Comparison of ENCODE assay signal across 8 cellular contexts in the genomic region with DNA sequence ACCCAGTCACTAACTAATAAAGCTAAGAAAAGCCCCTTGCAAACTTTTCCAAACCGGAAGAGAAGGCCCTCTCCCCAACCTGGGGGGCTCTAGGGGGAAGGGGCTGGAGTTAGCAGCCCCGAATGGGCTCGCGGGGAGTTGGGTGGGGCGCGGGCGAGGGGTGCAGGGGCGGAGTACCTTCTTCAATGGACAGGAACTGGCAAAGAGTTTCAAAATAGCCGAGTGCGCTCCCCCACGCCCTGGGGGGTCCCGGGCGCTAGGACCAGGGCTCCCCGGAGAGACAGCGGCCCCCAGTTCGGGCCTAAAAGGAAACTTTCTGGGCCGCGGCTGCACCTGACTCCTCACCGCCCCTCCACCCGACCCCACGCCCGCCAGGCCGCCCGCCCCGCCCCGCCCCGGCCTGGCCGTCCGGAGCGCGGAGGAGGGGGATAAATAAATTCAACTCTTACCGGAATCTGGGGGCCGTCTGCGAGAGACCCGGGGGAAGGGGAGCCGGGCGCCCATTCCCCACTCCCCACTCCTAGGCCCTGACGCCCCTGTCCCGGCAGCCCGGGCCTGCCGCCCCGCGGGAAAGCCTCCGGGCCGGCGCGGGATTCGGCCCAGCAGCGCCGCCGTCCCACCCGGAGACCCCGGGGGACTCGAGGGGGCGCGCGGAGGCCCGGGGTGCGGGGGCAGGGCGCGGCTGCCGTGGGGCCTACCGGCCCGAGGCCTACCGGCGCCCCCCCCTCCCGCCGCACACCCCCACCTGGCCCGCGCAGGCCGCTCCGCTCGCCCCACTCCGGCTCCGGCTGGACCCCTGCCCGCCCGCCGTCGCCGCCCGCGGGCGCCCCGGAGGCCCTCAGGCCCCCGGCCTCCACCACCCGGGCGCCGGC. TPM values are rescaled to one million over a fixed set of nuclear protein-coding genes. Genes with fewer than 3 reads are reported as not detected.
DNase-seq lines count a peak whose midpoint lies in the region; ATAC-seq, FAIRE-seq and TF ChIP-seq lines count a peak whose summit lies in the region.

No MANE protein-coding gene starts in this region.

- no peaks in the 10 kb centered on the region for H3K27me3 Mint-ChIP-seq in stimulated activated memory B cell treated with anti-CD40 and anti-IgM and Interleukin-4, amounts not matched to agents 10 μg/mL and 1 μg/mL and 100 μg/mL, for 72 hours

- peak overlapping the region; percentile 32 for H4K91ac ChIP-seq in H1 (replicated peaks; ENCODE audit: insufficient read length, low read length)

- no peaks in the 10 kb centered on the region for H4K20me1 ChIP-seq in GM23248 (ENCODE audit: insufficient read depth)
- no peaks in the 10 kb centered on the region for H4K20me1 ChIP-seq in H1 (replicated peaks in 1 of 2; ENCODE audit: control insufficient read depth in 1 of 2, insufficient read depth in 2 of 2, low read length in 2 of 2)

- CTCF ChIA-PET in H1 (lab: Charles Lee; ENCODE audit: partially characterized antibody): interaction anchor here (0.6 to 1.3 kb wide), 8 partner anchors 12 to 83 kb away, joined by 3 to 6 read pairs (median 3); no protein-coding TSS in a partner anchor

- H3K4me1 Mint-ChIP-seq in stimulated activated memory B cell treated with anti-CD40 and anti-IgM and Interleukin-4, amounts not matched to agents 10 μg/mL and 1 μg/mL and 100 μg/mL, for 72 hours: peaks cover 36% of the 10 kb centered on the region

- whole genome bisulfite sequencing in GM23248 (ENCODE audit: low coverage in 1 of 2, low lambda C conversion rate in 2 of 2, missing lambda C conversion rate in 2 of 2), 2 experiments: 1 to 3% methylated on average over 11 to 71 of the region's 88 CpGs
- 3% methylated on average over 29 of the region's 88 CpGs; no CpG with 5 or more reads in 1 of the 2 experiments for WGBS in H1 (ENCODE audit: extremely low coverage in 1 of 2, insufficient coverage in 1 of 2, insufficient read length in 1 of 2, insufficient replicate concordance in 2 of 2, low coverage in 1 of 2, low lambda C conversion rate in 2 of 2, missing lambda C conversion rate in 1 of 2), 2 experiments

- H3K27ac Mint-ChIP-seq in stimulated activated memory B cell treated with anti-CD40 and anti-IgM and Interleukin-4, amounts not matched to agents 10 μg/mL and 1 μg/mL and 100 μg/mL, for 72 hours: peak overlapping the region; percentile 99

- no peaks in the 10 kb centered on the region for H3K9me3 Mint-ChIP-seq in stimulated activated memory B cell treated with anti-CD40 and anti-IgM and Interleukin-4, amounts not matched to agents 10 μg/mL and 1 μg/mL and 100 μg/mL, for 72 hours

- peaks cover 83% of the 10 kb centered on the region for H3K79me2 ChIP-seq in GM23248 (ENCODE audit: insufficient read depth)
- peaks cover 0 to 69% of the 10 kb centered on the region in 2 experiments; a peak in 3 of 4 replicates for H3K79me2 ChIP-seq in H1 (ENCODE audit: control insufficient read depth in 1 of 2, insufficient read depth in 2 of 2, low read length in 2 of 2)

- H2BK15ac ChIP-seq in H1 (ENCODE audit: low read length): no peak overlapping the region

- peak overlapping the region; percentile 53 for H3K4me3 ChIP-seq in GM12875 (ENCODE audit: low read depth, low read length)
- peak overlapping the region; percentile 92 for H3K4me3 ChIP-seq in GM23248
- peak overlapping the region; percentile 64 to 99 (median 94) for H3K4me3 ChIP-seq in H1 (ENCODE audit: extremely low read depth in 1 of 4, insufficient read depth in 2 of 4, low read depth in 3 of 4, low read length in 4 of 4)

- no peaks in the 10 kb centered on the region; the same call in 1 of the 2 replicates for H3K79me1 ChIP-seq in H1 (ENCODE audit: low read depth, low read length)

- no peak overlapping the region for H2AK5ac ChIP-seq in H1 (ENCODE audit: low read depth, low read length)

- no peak; a peak in 1 of 3 replicates for TF ChIP-seq POLR2A in H1 (IDR thresholded peaks at IDR 0.05; ENCODE audit: control extremely low read depth in 1 of 2, low read depth in 2 of 2, low read length in 2 of 2)

- H3K4ac ChIP-seq in H1 (replicated peaks; ENCODE audit: insufficient read length, low read depth, low read length): peak overlapping the region; percentile 2

- H2BK5ac ChIP-seq in H1 (ENCODE audit: low read depth, low read length): peak overlapping the region; percentile 97

- H3K4me2 ChIP-seq in GM23248 (ENCODE audit: unreplicated experiment): peak overlapping the region; percentile 99
- peak overlapping the region; percentile 75 to 90 for H3K4me2 ChIP-seq in H1 (ENCODE audit: insufficient read depth in 1 of 2, low read depth in 2 of 2, low read length in 2 of 2)

- H3K56ac ChIP-seq in H1 (replicated peaks; ENCODE audit: insufficient read length, low read depth, low read length): peak overlapping the region; percentile 71

- H4K8ac ChIP-seq in H1 (ENCODE audit: extremely low read depth, insufficient read depth, low read length): peak overlapping the region; percentile 92

- TF ChIP-seq CTCF in GM12875 (IDR thresholded peaks at IDR 0.05; ENCODE audit: borderline replicate concordance, insufficient read depth, low read depth, low read length) (no peak), H1 (IDR thresholded peaks at IDR 0.05; ENCODE audit: control extremely low read depth in 1 of 3, insufficient read depth in 1 of 3, low read depth in 1 of 3, low read length in 3 of 3) (no peak)

- H2BK12ac ChIP-seq in H1 (ENCODE audit: low read depth, low read length): peak overlapping the region; percentile 72; the same call in 1 of the 2 replicates

- DNase-seq in GM23248: peak; percentile 58
- peak; percentile 21 for DNase-seq in LHCN-M2 (ENCODE audit: low read depth)
- DNase-seq in activated CD8-positive, alpha-beta memory T cell treated with anti-CD3 and anti-CD28 coated beads for 24 hours: peak; percentile 83
- peak in 1 of 2 experiments; percentile 72 for DNase-seq in H1 (ENCODE audit: low read depth in 1 of 2, low spot score in 2 of 2)
- DNase-seq in midbrain (lab: John Stamatoyannopoulos, UW): peak; percentile 51
- no peak for DNase-seq in Ammon's horn (ENCODE audit: low spot score)

- POLR2A ChIA-PET in H1 (lab: Charles Lee; ENCODE audit: partially characterized antibody): interaction anchor here (0.7 to 6.8 kb wide), 20 partner anchors 8 to 78 kb away, joined by 3 to 45 read pairs (median 3); partner anchors contain the start of genes EEF1B2 and NDUFS1

- H3K18ac ChIP-seq in H1 (ENCODE audit: extremely low read depth, low read length): peak overlapping the region; percentile 85; the same call in 1 of the 2 replicates

- H2AFZ ChIP-seq in GM23248 (peak overlapping the region; percentile 92), H1 (ENCODE audit: low read length) (no peak overlapping the region)

- H3K9me3 ChIP-seq in GM23248 (ENCODE audit: low read depth) (no peaks in the 10 kb centered on the region), H1 (ENCODE audit: insufficient read depth in 2 of 2, low read depth in 1 of 2, low read length in 1 of 2) (no peaks in the 10 kb centered on the region; a peak in 1 of 4 replicates)

- H3K36me3 Mint-ChIP-seq in stimulated activated memory B cell treated with anti-CD40 and anti-IgM and Interleukin-4, amounts not matched to agents 10 μg/mL and 1 μg/mL and 100 μg/mL, for 72 hours: no peaks in the 10 kb centered on the region

- peak overlapping the region; percentile 75; the same call in 1 of the 2 replicates for H2BK20ac ChIP-seq in H1 (ENCODE audit: low read length)

- H3K4me1 ChIP-seq in GM23248 (ENCODE audit: insufficient read depth) (0 out of 2 replicates have a peak, but pooled peaks cover 19% of the 10 kb centered on the region), H1 (replicated peaks in 1 of 4; ENCODE audit: control insufficient read depth in 3 of 4, insufficient read depth in 4 of 4, low read length in 3 of 4) (peaks cover 2 to 15% (median 8%) of the 10 kb centered on the region in 4 experiments; a peak in 5 of 7 replicates)

- H3K9ac ChIP-seq in GM23248 (peak overlapping the region; percentile 97), H1 (replicated peaks in 1 of 4; ENCODE audit: extremely low read depth in 1 of 4, low read depth in 3 of 4, low read length in 3 of 4) (peak overlapping the region; percentile 82 to 97 (median 83))

- ATAC-seq in stimulated activated memory B cell treated with anti-CD40 and anti-IgM and Interleukin-4, amounts not matched to agents 10 μg/mL and 1 μg/mL and 100 μg/mL, for 72 hours: peak; percentile 74

- H3K27me3 ChIP-seq in GM23248 (replicated peaks; ENCODE audit: insufficient read depth): no peaks in the 10 kb centered on the region
- H3K27me3 ChIP-seq in H1 (replicated peaks in 1 of 4; ENCODE audit: control insufficient read depth in 3 of 4, extremely low read depth in 1 of 4, insufficient read depth in 3 of 4, low read length in 3 of 4): no peaks in the 10 kb centered on the region

- peaks cover 3% of the 10 kb centered on the region for H3K23me2 ChIP-seq in H1 (ENCODE audit: low read depth, low read length)

- peak overlapping the region; percentile 4 for H2BK120ac ChIP-seq in H1 (replicated peaks; ENCODE audit: low read depth, low read length)

- no peak overlapping the region for H3K14ac ChIP-seq in H1 (ENCODE audit: insufficient read length)

- in situ Hi-C loops in GM23248 (cut with MboI): no loop called here

- H3K36me3 ChIP-seq in GM23248 (ENCODE audit: low read depth) (no peaks in the 10 kb centered on the region), H1 (ENCODE audit: control insufficient read depth in 2 of 4, insufficient read depth in 4 of 4, low read length in 3 of 4) (peaks cover 0 to 10% (median under 1%) of the 10 kb centered on the region in 4 experiments; a peak in 4 of 8 replicates)

- H3K9me2 ChIP-seq in GM23248 (ENCODE audit: insufficient read depth): no peaks in the 10 kb centered on the region

- peaks cover 40% of the 10 kb centered on the region for H3F3A ChIP-seq in GM23248 (ENCODE audit: insufficient read depth)

- H3K23ac ChIP-seq in H1 (ENCODE audit: insufficient read length): no peak overlapping the region

- H4K5ac ChIP-seq in H1 (ENCODE audit: insufficient read length, low read depth, low read length): peak overlapping the region; percentile 30

- peak overlapping the region; percentile 96 for H3K27ac ChIP-seq in GM23248
- peak overlapping the region; percentile 87 for H3K27ac ChIP-seq in H1 (ENCODE audit: low read depth, low read length)

- no peak for TF ChIP-seq EP300 in H1 (IDR thresholded peaks at IDR 0.05; ENCODE audit: borderline replicate concordance in 1 of 2, low read depth in 2 of 2, low read length in 2 of 2)

- FAIRE-seq in H1 (lab: Jason Lieb, UNC): no peak

- no peak for TF ChIP-seq RAD21 in H1 (IDR thresholded peaks at IDR 0.05 in 1 of 2, conservative IDR thresholded peaks at IDR 0.05 in 1 of 2; ENCODE audit: low read depth in 2 of 2, low read length in 2 of 2)

- peak overlapping the region; percentile 100 for H3K4me3 Mint-ChIP-seq in stimulated activated memory B cell treated with anti-CD40 and anti-IgM and Interleukin-4, amounts not matched to agents 10 μg/mL and 1 μg/mL and 100 μg/mL, for 72 hours

RNA-seq across cellular contexts. Expression of gene INO80D, which starts 0.9 kb away (rescaled TPM):
- total RNA-seq in GM23248 (2014; rRNA removed; shearing (Covaris generic)): 4.7 and 4.8 TPM in 2 replicates
- polyA plus RNA-seq in GM23248 (2016; fragmentation: Nextera tagmentation; extraction: Ambion mirVana) (3.0 and 3.4 TPM in 2 replicates), H1 (2011; rRNA removed) (4.8 and 6.2 TPM in 2 replicates)
- 3.5 and 6.3 TPM in 2 replicates for total RNA-seq in LHCN-M2 (2014; rRNA removed)
- 1.1 TPM for polyA plus RNA-seq in LHCN-M2 (2012)
- total RNA-seq in H1 (2021; fragmentation: NEBNext Ultra II Directional; extraction: Animal tissue kit (Norgen Biotek cat#: 25700)): 37.4 and 38.9 TPM in 2 replicates
- polyA plus RNA-seq in H1 (2011; cell fraction: cytosol; rRNA removed): 5.3 TPM
- polyA plus RNA-seq in H1 (2011; cell fraction: nucleus; rRNA removed): 15.4 TPM
- 3.0 to 7.2 TPM (median 5.0 TPM) in 4 replicates for polyA plus RNA-seq in H1 (2012, experiment 1 of 2)
- polyA plus RNA-seq in H1 (2012, experiment 2 of 2): 0.42 TPM
- polyA plus RNA-seq in H1 (2013, experiment 1 of 2): 10.6 TPM
- 9.3 TPM for polyA plus RNA-seq in H1 (2013, experiment 2 of 2)
- polyA minus RNA-seq in H1 (2011; rRNA and poly(A)+ RNA removed): 99.5 and 111 TPM in 2 replicates
- 39.9 TPM for polyA minus RNA-seq in H1 (2011; cell fraction: cytosol; rRNA and poly(A)+ RNA removed)
- polyA minus RNA-seq in H1 (2011; cell fraction: nucleus; rRNA and poly(A)+ RNA removed): 47.9 TPM
